19 cellular contexts compared by ENCODE assay signal in the genomic region with DNA sequence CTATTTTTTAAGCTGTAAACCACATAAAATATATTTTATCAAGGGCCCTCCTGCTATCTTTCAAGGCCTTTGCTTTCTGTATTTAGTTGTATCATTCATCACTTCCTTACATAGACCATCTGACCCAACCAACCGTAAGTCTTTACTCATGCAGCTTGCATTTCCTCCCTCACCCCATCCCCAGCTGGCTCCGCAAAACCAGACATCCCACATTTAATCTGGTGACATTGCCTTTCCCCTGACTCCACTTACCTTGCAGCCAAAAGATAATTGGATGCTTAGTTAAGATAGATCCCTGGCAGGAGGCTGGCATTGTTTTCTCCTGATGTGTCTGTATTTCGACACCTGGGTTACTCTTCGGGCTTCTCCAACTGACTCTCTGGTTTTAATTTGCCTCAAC.
DNase-seq lines count a peak whose midpoint lies in the region; ATAC-seq, FAIRE-seq and TF ChIP-seq lines count a peak whose summit lies in the region.
"Had no signal": no experiment of that assay in that cellular context is flagged by ENCODE, and none has a peak within 500 bp of the region (broad histone marks: within the 10 kb centered on the region; RNA-seq: fewer than 3 reads in every experiment).

No MANE protein-coding gene starts in this region.

- POLR2A ChIA-PET in BJ (lab: Charles Lee) (no interaction called here), IMR-90 (lab: Charles Lee; ENCODE audit: unreplicated experiment) (no interaction called here)

- H3K56ac ChIP-seq in IMR-90 (ENCODE audit: extremely low read depth, insufficient read depth, low read length) (no peak overlapping the region), mesendoderm (ENCODE audit: low read length) (no peak overlapping the region)

- peak overlapping the region; percentile 52 for H2AFZ ChIP-seq in IMR-90 (replicated peaks; ENCODE audit: low read length, poor library complexity)

- H3K4me2 ChIP-seq in IMR-90 (ENCODE audit: low read depth, low read length), result no peak overlapping the region
- no peak overlapping the region for H3K4me2 ChIP-seq in mesendoderm (ENCODE audit: low read length)

- H3K4me1 ChIP-seq in IMR-90 (ENCODE audit: control insufficient read depth, insufficient read depth, low read length) (no peaks in the 10 kb centered on the region), mesendoderm (ENCODE audit: control insufficient read depth, low read depth, low read length) (no peaks in the 10 kb centered on the region)

- no peak overlapping the region for H4K91ac ChIP-seq in IMR-90 (ENCODE audit: insufficient read depth, low read depth, low read length)

- dilution Hi-C loops in IMR-90 (cut with HindIII; ENCODE audit: low sequenced_read_pairs, unreplicated experiment), result no loop called here

- 0 out of 2 replicates have a peak overlapping the region, but pooled peaks have one; percentile 65 for H3K14ac ChIP-seq in IMR-90 (replicated peaks; ENCODE audit: low read depth, low read length)

- H2BK15ac ChIP-seq in IMR-90 (ENCODE audit: low read depth, low read length) (no peak overlapping the region), mesendoderm (replicated peaks; ENCODE audit: low read depth) (no peak overlapping the region)

- TF ChIP-seq CTCF in BJ (IDR thresholded peaks at IDR 0.05; ENCODE audit: insufficient read depth, low read depth, low read length) (no peak), IMR-90 (conservative IDR thresholded peaks at IDR 0.05; ENCODE audit: low read depth, low read length) (no peak), choroid plexus epithelial cell (conservative IDR thresholded peaks at IDR 0.05; ENCODE audit: low read depth, low read length) (no peak)

- H2AK5ac ChIP-seq in IMR-90 (ENCODE audit: low read depth, low read length) (no peak overlapping the region), mesendoderm (ENCODE audit: low read length) (no peak overlapping the region)

- H3K9ac ChIP-seq in IMR-90 (ENCODE audit: low read depth, low read length), result no peak overlapping the region
- no peak overlapping the region for H3K9ac ChIP-seq in mesendoderm (ENCODE audit: low read length)

- no peak for FAIRE-seq in GM12892 (lab: Jason Lieb, UNC)
- FAIRE-seq: GM12891, GM19239, HepG2 had no signal

- H3K27me3 ChIP-seq in BJ (ENCODE audit: control insufficient read depth, insufficient read depth, low read length) (no peaks in the 10 kb centered on the region), IMR-90 (ENCODE audit: control insufficient read depth, insufficient read depth, low read length) (no peaks in the 10 kb centered on the region), mesendoderm (ENCODE audit: insufficient read depth, low read length, poor library complexity) (no peaks in the 10 kb centered on the region)

- H3K23ac ChIP-seq in IMR-90 (ENCODE audit: low read depth, low read length) (no peak overlapping the region), mesendoderm (ENCODE audit: low read length) (no peak overlapping the region)

- H3K79me2 ChIP-seq in mesendoderm (ENCODE audit: control insufficient read depth, insufficient read depth, low read length), result no peaks in the 10 kb centered on the region

- H3K4ac ChIP-seq in IMR-90 (ENCODE audit: low read depth, low read length), result no peak overlapping the region
- H3K4ac ChIP-seq in mesendoderm (ENCODE audit: low read depth, low read length), result no peak overlapping the region

- no peak overlapping the region for H2BK20ac ChIP-seq in IMR-90 (ENCODE audit: low read depth, low read length)

- H4K5ac ChIP-seq in IMR-90 (ENCODE audit: low read depth, low read length) (no peak overlapping the region), mesendoderm (ENCODE audit: low read length) (no peak overlapping the region)

- CTCF ChIA-PET in BJ (lab: Yijun Ruan, JAX) (interaction anchor here (0.7 to 1.3 kb wide), 5 partner anchors 10 to 242 kb away, joined by 3 to 4 read pairs (median 3); no protein-coding TSS in a partner anchor), IMR-90 (lab: Yijun Ruan, JAX) (no interaction called here)

- H4K20me1 ChIP-seq in IMR-90 (ENCODE audit: insufficient read depth, low read length), result no peaks in the 10 kb centered on the region

- H3K27ac ChIP-seq in IMR-90 (ENCODE audit: insufficient read depth, low read length) (no peak overlapping the region), mesendoderm (ENCODE audit: low read depth, low read length) (no peak overlapping the region)
- H3K27ac ChIP-seq: C4-2B had no signal

- H3K18ac ChIP-seq in IMR-90 (ENCODE audit: low read depth, low read length), result no peak overlapping the region
- H3K18ac ChIP-seq in mesendoderm (ENCODE audit: low read length), result no peak overlapping the region

- no TSS peak for BruUV-seq in IMR-90 (replicated peaks; lab: Mats Ljungman, UMichigan)

- H3K79me1 ChIP-seq in IMR-90 (ENCODE audit: low read depth in 1 of 2, low read length in 2 of 2) (no peaks in the 10 kb centered on the region), mesendoderm (ENCODE audit: low read length) (no peaks in the 10 kb centered on the region)

- H2AK9ac ChIP-seq in IMR-90 (replicated peaks; ENCODE audit: low read depth, low read length, poor library complexity), result no peak overlapping the region

- TF ChIP-seq RAD21 in IMR-90 (IDR thresholded peaks at IDR 0.05; ENCODE audit: low read length), result no peak

- H2BK5ac ChIP-seq in IMR-90 (ENCODE audit: low read depth, low read length, poor library complexity, severe bottlenecking) (no peak overlapping the region), mesendoderm (ENCODE audit: low read length) (no peak overlapping the region)

- H3K4me3 ChIP-seq in BJ (ENCODE audit: low read depth, low read length) (no peak overlapping the region), IMR-90 (ENCODE audit: insufficient read depth, low read depth, low read length) (no peak overlapping the region), choroid plexus epithelial cell (ENCODE audit: low read depth, low read length) (no peak overlapping the region), mesendoderm (ENCODE audit: low read length) (no peak overlapping the region)

- H2BK120ac ChIP-seq in IMR-90 (ENCODE audit: low read depth, low read length), result no peak overlapping the region
- no peak overlapping the region for H2BK120ac ChIP-seq in mesendoderm (ENCODE audit: low read depth, low read length)

- TF ChIP-seq POLR2A in IMR-90 (IDR thresholded peaks at IDR 0.05; ENCODE audit: low read depth, low read length), result no peak
- TF ChIP-seq POLR2A in GM12892 (IDR thresholded peaks at IDR 0.05; ENCODE audit: low read depth, low read length), result no peak

- intact Hi-C loops in IMR-90 (cut with micrococcal nuclease), result no loop called here

- 0 out of 2 replicates have a peak, but pooled peaks cover 3% of the 10 kb centered on the region for H3K9me1 ChIP-seq in IMR-90 (ENCODE audit: insufficient read depth, low read length)

- H4K8ac ChIP-seq in IMR-90 (ENCODE audit: low read depth in 2 of 2, low read length in 2 of 2) (no peak overlapping the region), mesendoderm (ENCODE audit: low read depth, low read length) (no peak overlapping the region)

- H3K36me3 ChIP-seq in BJ (ENCODE audit: control insufficient read depth, insufficient read depth, low read length) (no peaks in the 10 kb centered on the region), IMR-90 (ENCODE audit: control insufficient read depth, insufficient read depth, low read length) (no peaks in the 10 kb centered on the region), mesendoderm (ENCODE audit: control insufficient read depth, insufficient read depth, low read length) (no peaks in the 10 kb centered on the region)

- ATAC-seq in IMR-90 (ENCODE audit: low read depth), result no peak
- ATAC-seq: HepG2, T-cell had no signal

- DNase-seq in BJ (ENCODE audit: low read depth) (peak; percentile 13), IMR-90 (no peak), choroid plexus epithelial cell (ENCODE audit: low read depth) (peak; percentile 38), mesendoderm (peak; percentile 54), DMS79 treated with DMSO at 0.1 percent for 48 hours (lab: John Stamatoyannopoulos, UW) (no peak), GM12892 (ENCODE audit: insufficient read length) (no peak), NCI-H510A (lab: John Stamatoyannopoulos, UW) (no peak), MV-4-11 (lab: John Stamatoyannopoulos, UW) (no peak)
- DNase-seq: GOT3; MM.1S; NCI-H1417; NCI-H2029 treated with DMSO at 0.1 percent for 48 hours; NCI-H524 treated with DMSO at 0.1 percent for 48 hours; NK-92 treated with Interleukin-12 subunit alpha and Interleukin-12 subunit beta, amount 100 ng/mL, for 24 hours; T-cell had no signal

- in situ Hi-C loops in IMR-90 (cut with MboI; ENCODE audit: low sequenced_read_pairs), result no loop called here

- no peaks in the 10 kb centered on the region for H3K9me3 ChIP-seq in IMR-90 (ENCODE audit: control insufficient read depth, insufficient read depth, low read length)

- no CpG with 5 or more reads among the region's 4 CpGs for WGBS in IMR-90 (ENCODE audit: extremely low coverage in 2 of 2, insufficient read length in 1 of 2), 2 experiments
- WGBS in mesendoderm (ENCODE audit: extremely low coverage, insufficient coverage, low lambda C conversion rate), result no CpG with 5 or more reads among the region's 4 CpGs

TF ChIP-seq in IMR-90, 13 proteins besides CTCF, POLR2A, EP300 and RAD21:
- TF ChIP-seq RCOR1 (IDR thresholded peaks at IDR 0.05; ENCODE audit: insufficient replicate concordance, low read length) (no peak), MXI1 (IDR thresholded peaks at IDR 0.05; ENCODE audit: borderline replicate concordance, low read depth, low read length) (no peak), BHLHE40 (IDR thresholded peaks at IDR 0.05; ENCODE audit: low read depth, low read length) (no peak)
- TF ChIP-seq, protein P1, sequence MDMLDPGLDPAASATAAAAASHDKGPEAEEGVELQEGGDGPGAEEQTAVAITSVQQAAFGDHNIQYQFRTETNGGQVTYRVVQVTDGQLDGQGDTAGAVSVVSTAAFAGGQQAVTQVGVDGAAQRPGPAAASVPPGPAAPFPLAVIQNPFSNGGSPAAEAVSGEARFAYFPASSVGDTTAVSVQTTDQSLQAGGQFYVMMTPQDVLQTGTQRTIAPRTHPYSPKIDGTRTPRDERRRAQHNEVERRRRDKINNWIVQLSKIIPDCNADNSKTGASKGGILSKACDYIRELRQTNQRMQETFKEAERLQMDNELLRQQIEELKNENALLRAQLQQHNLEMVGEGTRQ (IDR thresholded peaks at IDR 0.05; ENCODE audit: low read depth, low read length), result no peak
TF ChIP-seq in IMR-90: peak in this region for 0.

Comparison
In these comparisons a context has a peak if more than half of its experiments do, and no peak if none do; other contexts are left out.
1. DNase-seq: peak in BJ (single experiment), choroid plexus epithelial cell (single experiment) and mesendoderm (single experiment); none in IMR-90 (single experiment), DMS79 treated with DMSO at 0.1 percent for 48 hours (single experiment), GM12892 (single experiment), NCI-H510A (single experiment) and MV-4-11 (single experiment).